ENCODE assay signal across 16 cellular contexts in genomic region chr19:50202399-50202798, GRCh38. TPM values are rescaled to one million over a fixed set of nuclear protein-coding genes. Genes with fewer than 3 reads are reported as not detected.
DNase-seq lines count a peak whose midpoint lies in the region; ATAC-seq and TF ChIP-seq lines count a peak whose summit lies in the region.
"Had no signal": no experiment of that assay in that cellular context is flagged by ENCODE, and none has a peak within 500 bp of the region (broad histone marks: within the 10 kb centered on the region; RNA-seq: fewer than 3 reads in every experiment).

No MANE protein-coding gene starts in this region.

- no peaks in the 10 kb centered on the region for H3K79me2 ChIP-seq in H9 (ENCODE audit: insufficient read depth, low read length)

- H2BK120ac ChIP-seq in H9 (ENCODE audit: low read depth, low read length, poor library complexity, severe bottlenecking): no peak overlapping the region

- H3K23ac ChIP-seq in H9 (ENCODE audit: insufficient read length, low read depth, low read length): no peak overlapping the region

- no peak overlapping the region for H3T11ph ChIP-seq in H9 (ENCODE audit: low read length)

- no peak overlapping the region for H3K27ac ChIP-seq in H9 (ENCODE audit: insufficient read length, low read depth, low read length)
- H3K27ac ChIP-seq in temporal lobe (ENCODE audit: low read depth, low read length): peak overlapping the region; percentile 66
- H3K27ac ChIP-seq: GM23248, HL-60, KMS-11 had no signal

- H3K4me1 ChIP-seq in H9 (ENCODE audit: insufficient read depth, low read length): no peaks in the 10 kb centered on the region

- no peak overlapping the region for H4K5ac ChIP-seq in H9 (ENCODE audit: insufficient read length, low read depth, low read length)

- H3K9ac ChIP-seq in H9 (ENCODE audit: extremely low read depth, insufficient read length, low read length): no peak overlapping the region
- H3K9ac ChIP-seq: GM23248, KMS-11 had no signal

- H2AK5ac ChIP-seq in H9 (ENCODE audit: insufficient read length, low read length): no peak overlapping the region

- no peak overlapping the region for H2BK5ac ChIP-seq in H9 (ENCODE audit: insufficient read length, low read length)

- no peak overlapping the region for H2AFZ ChIP-seq in H9 (ENCODE audit: low read length)
- H2AFZ ChIP-seq: GM23248 had no signal

- H3K79me1 ChIP-seq in H9 (ENCODE audit: insufficient read depth, low read depth, low read length, poor library complexity, severe bottlenecking): no peaks in the 10 kb centered on the region

- no peak overlapping the region for H3K4me2 ChIP-seq in H9 (ENCODE audit: insufficient read depth, insufficient read length, low read length)
- H3K4me2 ChIP-seq: KMS-11 had no signal

- peaks cover 9% of the 10 kb centered on the region for H3K23me2 ChIP-seq in H9 (ENCODE audit: insufficient read length, low read depth, low read length, poor library complexity, severe bottlenecking)

- H2BK15ac ChIP-seq in H9 (ENCODE audit: low read depth, low read length): no peak overlapping the region

- H3K9me3 Mint-ChIP-seq in H9 (no peaks in the 10 kb centered on the region; a peak in 1 of 5 replicates), brain (peaks cover 0 to 76% (median 0%) of the 10 kb centered on the region in 5 experiments), nephron (no peaks in the 10 kb centered on the region)

- peaks cover 43% of the 10 kb centered on the region for H3K27me3 Mint-ChIP-seq in H9 (ENCODE audit: low read depth)
- peaks cover 60% of the 10 kb centered on the region for H3K27me3 Mint-ChIP-seq in brain
- H3K27me3 Mint-ChIP-seq in nephron (ENCODE audit: low read depth): peaks cover 66% of the 10 kb centered on the region

- no peak overlapping the region for H3K4ac ChIP-seq in H9 (ENCODE audit: low read depth, low read length)

- no peak overlapping the region for H3K18ac ChIP-seq in H9 (ENCODE audit: insufficient read length, low read depth, low read length)

- H2BK12ac ChIP-seq in H9 (ENCODE audit: insufficient read length, low read depth, low read length): no peak overlapping the region

- H3K27ac Mint-ChIP-seq in H9 (no peak overlapping the region), brain (no peak overlapping the region), nephron (no peak overlapping the region)

- H3K14ac ChIP-seq in H9 (ENCODE audit: insufficient read depth, low read length): no peak overlapping the region

- no peak overlapping the region for H4K8ac ChIP-seq in H9 (replicated peaks; ENCODE audit: insufficient read length, low read depth, low read length)

- H3K4me1 Mint-ChIP-seq in H9 (peaks cover 3 to 28% of the 10 kb centered on the region in 2 experiments), brain (peaks cover 31% of the 10 kb centered on the region), nephron (peaks cover 19% of the 10 kb centered on the region)

- TF ChIP-seq POLR2A in GM18505 (IDR thresholded peaks at IDR 0.05; ENCODE audit: borderline replicate concordance, extremely low read depth, insufficient read depth, insufficient read length): no peak

- DNase-seq in H9: no peak
- no peak for DNase-seq in NCI-H524 (lab: John Stamatoyannopoulos, UW)
- DNase-seq: GM23248, MG63, NCI-H1105, NCI-H1694 treated with DMSO at 0.1 percent for 48 hours, NCI-H446, NCI-H774 had no signal

- no peaks in the 10 kb centered on the region for H3K36me3 Mint-ChIP-seq in H9 (ENCODE audit: insufficient read depth in 1 of 3, low read depth in 3 of 3)
- no peaks in the 10 kb centered on the region for H3K36me3 Mint-ChIP-seq in brain
- no peaks in the 10 kb centered on the region for H3K36me3 Mint-ChIP-seq in nephron (ENCODE audit: low read depth)

- no peak overlapping the region for H3K56ac ChIP-seq in H9 (ENCODE audit: insufficient read length, low read depth, low read length)

- H3K27me3 ChIP-seq in H9 (ENCODE audit: insufficient read depth, low read length): no peaks in the 10 kb centered on the region

- WGBS in H9 (ENCODE audit: extremely low coverage, insufficient read length, low lambda C conversion rate): no CpG with 5 or more reads among the region's 3 CpGs

- ATAC-seq in GM18505 (IDR thresholded peaks at IDR 0.05; ENCODE audit: unreplicated experiment): no peak
- ATAC-seq in GM19395 (IDR thresholded peaks at IDR 0.05; ENCODE audit: unreplicated experiment): no peak

- H4K20me1 ChIP-seq in H9 (ENCODE audit: control insufficient read depth, insufficient read depth, insufficient read length): no peaks in the 10 kb centered on the region

- H2BK20ac ChIP-seq in H9 (ENCODE audit: low read depth, low read length, poor library complexity, severe bottlenecking): no peak overlapping the region

- no peak overlapping the region for H4K91ac ChIP-seq in H9 (ENCODE audit: insufficient read length, low read depth, low read length)

- no peak for TF ChIP-seq CTCF in H9 (conservative IDR thresholded peaks at IDR 0.05)
- TF ChIP-seq CTCF in brain (conservative IDR thresholded peaks at IDR 0.05): no peak
- no peak for TF ChIP-seq CTCF in nephron (IDR thresholded peaks at IDR 0.05; ENCODE audit: unreplicated experiment in 3 of 3)

- no peaks in the 10 kb centered on the region for H3K9me3 ChIP-seq in H9 (ENCODE audit: control insufficient read depth, low read depth, low read length)
- H3K9me3 ChIP-seq: MG63 had no signal

- H3K4me3 Mint-ChIP-seq in H9 (peak overlapping the region; percentile 55 to 73; a peak in 4 of 5 replicates), brain (peak overlapping the region in 3 of 5 experiments; percentile 43 to 79 (median 53)), nephron (peak overlapping the region; percentile 27 to 56 (median 36))

RNA-seq across cellular contexts. Expression of gene MYH14, which starts 1.0 kb away (rescaled TPM):
- total RNA-seq in H9 (2021): 27.7 and 28.6 TPM in 2 replicates
- 55.9 TPM for polyA plus RNA-seq in brain (ENCODE audit: insufficient read depth, low read depth, low replicate concordance)
- total RNA-seq in temporal lobe: 0.98 TPM
- total RNA-seq: GM23248 had no signal
- polyA plus RNA-seq: GM23248 had no signal

RNA-seq across cellular contexts. Expression of gene IZUMO2, which starts 39.3 kb away (rescaled TPM):
- 0.81 TPM in 1 of 2 replicates, not detected in the other for total RNA-seq in H9 (2021)
- polyA plus RNA-seq in brain (ENCODE audit: insufficient read depth, low read depth, low replicate concordance): not detected
- total RNA-seq in temporal lobe: not detected
- total RNA-seq: A673, GM23248 had no signal
- polyA plus RNA-seq: GM23248 had no signal

Comparison
In these comparisons a context has a peak if more than half of its experiments do, and no peak if none do; other contexts are left out.
1. RNA of gene MYH14, which starts 1.0 kb away (total RNA-seq): 27.7 to 28.6 TPM in H9; 0.98 TPM in temporal lobe (single experiment); every median in the first group is over 10 times any median in the second.
2. Peak in every context shown above with its lines, with median percentiles within 50 percentile points of each other: H3K4me3 Mint-ChIP-seq.